ENCODE assay signal across 16 cellular contexts in the genomic region with DNA sequence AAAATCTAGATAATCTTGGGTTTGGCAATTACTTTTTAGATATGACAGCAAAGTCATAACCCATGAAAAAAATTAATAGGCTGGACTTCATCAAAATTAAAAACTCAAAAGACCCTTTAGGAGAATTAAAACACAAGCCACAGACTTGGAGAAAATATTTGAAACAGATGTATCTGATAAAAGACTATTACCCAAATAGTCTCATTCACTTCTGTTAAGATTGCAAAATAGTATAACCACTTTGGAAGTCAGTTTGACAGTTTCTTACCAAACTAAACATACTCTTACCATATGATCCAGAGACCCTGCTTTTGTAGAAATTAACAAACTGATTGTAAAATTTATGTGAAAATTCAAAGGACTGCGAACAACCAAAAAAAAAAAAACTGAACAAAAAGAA. TPM values are rescaled to one million over a fixed set of nuclear protein-coding genes. Genes with fewer than 3 reads are reported as not detected.
A peak's percentile ranks its signal among the peaks of the same experiment; 100 is the strongest.
DNase-seq lines count a peak whose midpoint lies in the region; ATAC-seq and TF ChIP-seq lines count a peak whose summit lies in the region.
"Had no signal": no experiment of that assay in that cellular context is flagged by ENCODE, and none has a peak within 500 bp of the region (broad histone marks: within the 10 kb centered on the region; RNA-seq: fewer than 3 reads in every experiment).

No MANE protein-coding gene starts in this region.

- H3K4me1 Mint-ChIP-seq in progenitor cell of endocrine pancreas (ENCODE audit: low read depth): peaks cover 22% of the 10 kb centered on the region

- no peaks in the 10 kb centered on the region for H3K36me3 ChIP-seq in SK-N-MC (ENCODE audit: insufficient read depth, low read length)
- H3K36me3 ChIP-seq in uterus: no peaks in the 10 kb centered on the region

- peak overlapping the region; percentile 68 for H3K27ac ChIP-seq in SK-N-MC
- no peak overlapping the region for H3K27ac ChIP-seq in uterus

- no peak overlapping the region for H3K4me3 ChIP-seq in SK-N-MC
- H3K4me3 ChIP-seq in uterus: no peak overlapping the region
- H3K4me3 ChIP-seq: GM12878 had no signal

- H3K9me3 ChIP-seq in SK-N-MC (ENCODE audit: low read depth, low read length) (no peaks in the 10 kb centered on the region), uterus (no peaks in the 10 kb centered on the region)

- no peak for ATAC-seq in GM19023 (IDR thresholded peaks at IDR 0.05; ENCODE audit: unreplicated experiment)
- ATAC-seq: GM12878 had no signal

- DNase-seq in SIG-M5 treated with dmso at 0.1 percent for 504 hours (lab: John Stamatoyannopoulos, UW; ENCODE audit: unreplicated experiment): peak; percentile 22
- DNase-seq in SIG-M5 (lab: John Stamatoyannopoulos, UW): no peak
- DNase-seq in SK-N-MC (ENCODE audit: low read depth, low spot score): no peak
- DNase-seq in fibroblast of peridontal ligament (ENCODE audit: extremely low read depth): peak; percentile 30
- DNase-seq in progenitor cell of endocrine pancreas (ENCODE audit: low spot score, unreplicated experiment): no peak
- DNase-seq in GM19238 (ENCODE audit: insufficient read length, low spot score): no peak
- no peak for DNase-seq in uterus
- DNase-seq: 8988T; C1 segment of cervical spinal cord; CD4-positive, alpha-beta T cell; DMS79; GOT3; H9 had no signal

- H3K27me3 ChIP-seq in uterus: no peaks in the 10 kb centered on the region

- intact Hi-C loops in uterus (cut with DNase I; ENCODE audit: low total_unique reads): no loop called here

- TF ChIP-seq POLR2A in uterus (IDR thresholded peaks at IDR 0.05): no peak

- no peak overlapping the region for H3K9ac ChIP-seq in SK-N-MC (ENCODE audit: insufficient read length)

- H3K9me3 Mint-ChIP-seq in progenitor cell of endocrine pancreas (ENCODE audit: low read depth): peaks cover 7% of the 10 kb centered on the region
- H3K9me3 Mint-ChIP-seq: CD4-positive, alpha-beta T cell; H9 had no signal

- peaks cover 7% of the 10 kb centered on the region for H3K36me3 Mint-ChIP-seq in progenitor cell of endocrine pancreas (ENCODE audit: insufficient read depth)

- no peak overlapping the region for H3K4me3 Mint-ChIP-seq in progenitor cell of endocrine pancreas (ENCODE audit: low read depth)
- H3K4me3 Mint-ChIP-seq: B cell; CD4-positive, alpha-beta T cell; H9 had no signal

- no peaks in the 10 kb centered on the region for H3K27me3 Mint-ChIP-seq in progenitor cell of endocrine pancreas

- peaks cover 0 to 12% of the 10 kb centered on the region in 2 donors for H3K4me1 ChIP-seq in uterus

- no peak for TF ChIP-seq CTCF in progenitor cell of endocrine pancreas (IDR thresholded peaks at IDR 0.05; ENCODE audit: unreplicated experiment)
- TF ChIP-seq CTCF in uterus (IDR thresholded peaks at IDR 0.05): no peak

- peak overlapping the region; percentile 76 for H3K27ac Mint-ChIP-seq in progenitor cell of endocrine pancreas
- H3K27ac Mint-ChIP-seq: B cell; CD4-positive, alpha-beta T cell; H9 had no signal

RNA-seq across cellular contexts. Expression of a gene that starts 32.5 kb away (rescaled TPM):
- total RNA-seq in progenitor cell of endocrine pancreas: 70.4 and 75.4 TPM in 2 replicates
- total RNA-seq in uterus: 10 to 100 TPM in 1 of 4 donors, 1 to 10 TPM in 3; 1.3 to 10.3 (median 4.8) TPM
- total RNA-seq: B cell, GM12878 had no signal

Comparison
In these comparisons a context has a peak if more than half of its experiments do, and no peak if none do; other contexts are left out.
1. DNase-seq: peak in SIG-M5 treated with dmso at 0.1 percent for 504 hours (single experiment) and fibroblast of peridontal ligament (single experiment); none in SIG-M5 (single experiment), SK-N-MC (single experiment), progenitor cell of endocrine pancreas (single experiment), GM19238 (single experiment) and uterus (0 of 2).